In genomic region chr5:132260714-132261615, GRCh38 we compare ENCODE assay signal across 9 cellular contexts. TPM values are rescaled to one million over a fixed set of nuclear protein-coding genes. Genes with fewer than 3 reads are reported as not detected.
DNase-seq lines count a peak whose midpoint lies in the region; ATAC-seq, FAIRE-seq and TF ChIP-seq lines count a peak whose summit lies in the region.
"Had no signal": no experiment of that assay in that cellular context is flagged by ENCODE, and none has a peak within 500 bp of the region (broad histone marks: within the 10 kb centered on the region; RNA-seq: fewer than 3 reads in every experiment).

No MANE protein-coding gene starts in this region.

- 9% methylated on average over 6 of the region's 6 CpGs for WGBS in GM12878 (ENCODE audit: insufficient coverage, insufficient replicate concordance, low lambda C conversion rate, missing lambda C conversion rate)

- peaks cover 2 to 7% of the 10 kb centered on the region in 2 experiments for H3K27me3 ChIP-seq in GM12878 (replicated peaks in 1 of 2; ENCODE audit: control insufficient read depth in 2 of 2, insufficient read depth in 2 of 2, low read length in 1 of 2)

- H3K9me3 Mint-ChIP-seq in stimulated activated naive B cell treated with anti-CD40 and anti-IgM and Interleukin-4, amounts not matched to agents 10 μg/mL and 1 μg/mL and 100 μg/mL, for 72 hours: no peaks in the 10 kb centered on the region

- CTCF ChIA-PET in GM12878 (lab: Yijun Ruan, JAX): interaction anchor here (0.9 to 11.6 kb wide), 6 partner anchors 10 to 71 kb away, joined by 3 to 117 read pairs (median 5); partner anchors contain the start of gene SLC22A4

- H3K36me3 Mint-ChIP-seq in stimulated activated naive B cell treated with anti-CD40 and anti-IgM and Interleukin-4, amounts not matched to agents 10 μg/mL and 1 μg/mL and 100 μg/mL, for 72 hours: no peaks in the 10 kb centered on the region

- H3K4me1 ChIP-seq in GM12878 (ENCODE audit: control insufficient read depth, insufficient read depth, low read length): peaks cover 6% of the 10 kb centered on the region; the same call in 1 of the 2 replicates

- H3K27me3 Mint-ChIP-seq in stimulated activated naive B cell treated with anti-CD40 and anti-IgM and Interleukin-4, amounts not matched to agents 10 μg/mL and 1 μg/mL and 100 μg/mL, for 72 hours: peaks cover 18 to 32% of the 10 kb centered on the region in 2 donors

- SMC1A ChIA-PET in GM12878 (lab: Charles Lee; ENCODE audit: uncharacterized antibody, unreplicated experiment): interaction anchor here (1.2 to 2.7 kb wide), 5 partner anchors 8 to 83 kb away, joined by 3 to 18 read pairs (median 6); no protein-coding TSS in a partner anchor

- H3K4me3 ChIP-seq in GM12878: no peak overlapping the region
- H3K4me3 ChIP-seq: upper lobe of left lung had no signal

- no peak for FAIRE-seq in GM12878 (lab: Jason Lieb, UNC)

- no peak for TF ChIP-seq CTCF in GM12878 (IDR thresholded peaks at IDR 0.05 in 2 of 3, conservative IDR thresholded peaks at IDR 0.05 in 1 of 3; ENCODE audit: control insufficient read depth in 2 of 3, extremely low read depth in 1 of 3, insufficient read depth in 1 of 3, low read depth in 3 of 3, low read length in 3 of 3)

- TF ChIP-seq POLR2A in GM12878 (IDR thresholded peaks at IDR 0.05; ENCODE audit: low read depth, low read length): no peak

- no TSS peak for BruUV-seq in GM12878 (replicated peaks; lab: Mats Ljungman, UMichigan)

- no peaks in the 10 kb centered on the region for H4K20me1 ChIP-seq in GM12878 (ENCODE audit: control insufficient read depth, insufficient read depth)

- no peak for TF ChIP-seq RAD21 in GM12878 (IDR thresholded peaks at IDR 0.05; ENCODE audit: insufficient read depth, low read depth, low read length)

- H3K27ac Mint-ChIP-seq in stimulated activated naive B cell treated with anti-CD40 and anti-IgM and Interleukin-4, amounts not matched to agents 10 μg/mL and 1 μg/mL and 100 μg/mL, for 72 hours: no peak overlapping the region

- no peak overlapping the region for H3K4me3 Mint-ChIP-seq in stimulated activated naive B cell treated with anti-CD40 and anti-IgM and Interleukin-4, amounts not matched to agents 10 μg/mL and 1 μg/mL and 100 μg/mL, for 72 hours

- H3K27ac ChIP-seq in GM12878 (ENCODE audit: control insufficient read depth, insufficient read depth): no peak overlapping the region

- RAD21 ChIA-PET in GM12878 (lab: Charles Lee; ENCODE audit: unreplicated experiment): interaction anchor here (0.6 to 4.8 kb wide), 6 partner anchors 8 to 198 kb away, joined by 3 to 35 read pairs (median 4); partner anchors contain the start of gene SLC22A4

- no peak overlapping the region for H3K4me2 ChIP-seq in GM12878 (ENCODE audit: control insufficient read depth, insufficient read depth)

- intact Hi-C loops in GM12878 (cut with micrococcal nuclease; ENCODE audit: unreplicated experiment): no loop called here

- no peak overlapping the region for H3K9ac ChIP-seq in GM12878 (ENCODE audit: control insufficient read depth, insufficient read depth, low read length)

- in situ Hi-C loops in GM12878 (cut with MboI): no loop called here

- H3K79me2 ChIP-seq in GM12878 (ENCODE audit: control insufficient read depth, insufficient read depth, low read length): no peaks in the 10 kb centered on the region

- peak; percentile 31 to 46 for DNase-seq in activated CD4-positive, alpha-beta T cell treated with anti-CD3 and anti-CD28 coated beads for 4 hours
- no peak for DNase-seq in activated CD4-positive, alpha-beta T cell treated with anti-CD3 and anti-CD28 coated beads for 1 hour
- DNase-seq in MV-4-11 (lab: John Stamatoyannopoulos, UW) (peak; percentile 14), GM12878 (ENCODE audit: low read depth, low spot score) (peak; percentile 61), lung microvascular endothelial cell (ENCODE audit: low read depth in 2 of 2) (peak; percentile 38 to 91), NCI-H446 treated with DMSO at 0.1 percent for 48 hours (lab: John Stamatoyannopoulos, UW) (no peak)
- peak; percentile 23 for DNase-seq in stimulated activated naive B cell treated with anti-CD40 and anti-IgM and Interleukin-4, amounts not matched to agents 10 μg/mL and 1 μg/mL and 100 μg/mL, for 72 hours

- no peak for TF ChIP-seq EP300 in GM12878 (IDR thresholded peaks at IDR 0.05; ENCODE audit: borderline replicate concordance in 1 of 2, control insufficient read depth in 1 of 2, low read depth in 2 of 2, low read length in 2 of 2)

- peak; percentile 73 for ATAC-seq in GM12878
- peak; percentile 60 to 67 for ATAC-seq in stimulated activated naive B cell treated with anti-CD40 and anti-IgM and Interleukin-4, amounts not matched to agents 10 μg/mL and 1 μg/mL and 100 μg/mL, for 72 hours (replicated peaks)
- no peak for ATAC-seq in HG03439 (IDR thresholded peaks at IDR 0.05; ENCODE audit: unreplicated experiment)

- POLR2A ChIA-PET in GM12878 (lab: Charles Lee): interaction anchor here (1.0 to 3.7 kb wide), 7 partner anchors 9 to 235 kb away, joined by 3 to 18 read pairs (median 4); partner anchors contain the start of gene SLC22A4

- no peaks in the 10 kb centered on the region for H3K36me3 ChIP-seq in GM12878 (ENCODE audit: control insufficient read depth in 2 of 2, insufficient read depth in 2 of 2, low read length in 1 of 2)
- H3K36me3 ChIP-seq: upper lobe of left lung had no signal

- peaks cover 15 to 32% of the 10 kb centered on the region in 2 donors for H3K4me1 Mint-ChIP-seq in stimulated activated naive B cell treated with anti-CD40 and anti-IgM and Interleukin-4, amounts not matched to agents 10 μg/mL and 1 μg/mL and 100 μg/mL, for 72 hours

- H2AFZ ChIP-seq in GM12878 (ENCODE audit: control insufficient read depth, low read depth, low read length): no peak overlapping the region

- no peaks in the 10 kb centered on the region for H3K9me3 ChIP-seq in GM12878 (replicated peaks; ENCODE audit: control insufficient read depth, insufficient read depth, low read length)
- H3K9me3 ChIP-seq: upper lobe of left lung had no signal

RNA-seq across cellular contexts. Expression of gene PDLIM4, which starts 3.5 kb away (rescaled TPM):
- total RNA-seq in GM12878 (2013; cell fraction: nucleolus; rRNA removed): 5.2 and 5.4 TPM in 2 replicates
- total RNA-seq in GM12878 (2014; rRNA removed) (0.22 and 0.62 TPM in 2 replicates), GM12878 (2014; rRNA removed; fragmentation: Illumina TruSeq; extraction: Trizol) (0.18 TPM in 1 of 2 replicates, not detected in the other), GM12878 (2021) (0.24 and 0.36 TPM in 2 replicates), lung microvascular endothelial cell (18.3 and 24.6 TPM in 2 replicates)
- polyA plus RNA-seq in GM12878 (2011; ENCODE audit: low read depth): not detected
- polyA plus RNA-seq in GM12878 (2011; rRNA removed) (0.69 and 1.7 TPM in 2 replicates), GM12878 (2014; fragmentation: Illumina TruSeq; extraction: Trizol) (not detected in 2 replicates), GM12878 (2014; fragmentation: Nextera tagmentation; extraction: Ambion mirVana) (not detected), GM12878 (2014; rRNA removed) (0.13 and 0.51 TPM in 2 replicates), GM12878 (2016; fragmentation: Nextera tagmentation; extraction: Ambion mirVana) (under 1 TPM; 0.39 to 0.86 TPM)
- polyA plus RNA-seq in GM12878 (2011; cell fraction: cytosol; rRNA removed): 3.7 TPM in 2 replicates
- 9.9 and 11.1 TPM in 2 replicates for polyA plus RNA-seq in GM12878 (2011; cell fraction: nucleus; rRNA removed)
- 0.73 and 1.2 TPM in 2 replicates for polyA plus RNA-seq in GM12878 (2012)
- polyA minus RNA-seq in GM12878 (2011; rRNA and poly(A)+ RNA removed): 0.80 and 1.6 TPM in 2 replicates
- 0.94 and 1.9 TPM in 2 replicates for polyA minus RNA-seq in GM12878 (2011; cell fraction: cytosol; rRNA and poly(A)+ RNA removed)
- polyA minus RNA-seq in GM12878 (2011; cell fraction: nucleus; rRNA and poly(A)+ RNA removed): 2.5 and 2.8 TPM in 2 replicates

RNA-seq across cellular contexts. Expression of gene SLC22A4, which starts 33.2 kb away (rescaled TPM):
- total RNA-seq in GM12878 (2013; cell fraction: nucleolus; rRNA removed): 0.44 TPM in 1 of 2 replicates, not detected in the other
- total RNA-seq in GM12878 (2014; rRNA removed): 0.11 and 0.27 TPM in 2 replicates
- total RNA-seq in GM12878 (2014; rRNA removed; fragmentation: Illumina TruSeq; extraction: Trizol): 0.09 TPM in 1 of 2 replicates, not detected in the other
- 0.13 and 0.21 TPM in 2 replicates for total RNA-seq in GM12878 (2021)
- not detected for polyA plus RNA-seq in GM12878 (2011; ENCODE audit: low read depth)
- 0.06 and 0.10 TPM in 2 replicates for polyA plus RNA-seq in GM12878 (2011; rRNA removed)
- polyA plus RNA-seq in GM12878 (2011; cell fraction: cytosol; rRNA removed): 0.04 and 0.08 TPM in 2 replicates
- polyA plus RNA-seq in GM12878 (2011; cell fraction: nucleus; rRNA removed): 0.29 and 0.39 TPM in 2 replicates
- polyA plus RNA-seq in GM12878 (2012): 0.06 TPM in 1 of 2 replicates, not detected in the other
- 0.04 and 0.17 TPM in 2 replicates for polyA plus RNA-seq in GM12878 (2014; fragmentation: Illumina TruSeq; extraction: Trizol)
- under 1 TPM in 1 of 2 experiments, not detected in 1; 0.05 TPM for polyA plus RNA-seq in GM12878 (2014; fragmentation: Nextera tagmentation; extraction: Ambion mirVana)
- polyA plus RNA-seq in GM12878 (2014; rRNA removed): 0.04 and 0.61 TPM in 2 replicates
- polyA plus RNA-seq in GM12878 (2016; fragmentation: Nextera tagmentation; extraction: Ambion mirVana): under 1 TPM in 1 of 2 experiments, not detected in 1; 0.32 TPM
- polyA minus RNA-seq in GM12878 (2011; rRNA and poly(A)+ RNA removed): 0.29 TPM in 1 of 2 replicates, not detected in the other
- 0.83 TPM in 1 of 2 replicates, not detected in the other for polyA minus RNA-seq in GM12878 (2011; cell fraction: cytosol; rRNA and poly(A)+ RNA removed)
- polyA minus RNA-seq in GM12878 (2011; cell fraction: nucleus; rRNA and poly(A)+ RNA removed): 0.48 and 0.77 TPM in 2 replicates
- 2.4 and 4.4 TPM in 2 replicates for total RNA-seq in lung microvascular endothelial cell

RNA-seq across cellular contexts. Expression of gene P4HA2, which starts 33.3 kb away (rescaled TPM):
- total RNA-seq in GM12878 (2013; cell fraction: nucleolus; rRNA removed): 72.1 and 75.2 TPM in 2 replicates
- total RNA-seq in GM12878 (2014; rRNA removed) (6.9 and 7.7 TPM in 2 replicates), GM12878 (2014; rRNA removed; fragmentation: Illumina TruSeq; extraction: Trizol) (5.4 and 6.2 TPM in 2 replicates), GM12878 (2021) (7.3 and 7.9 TPM in 2 replicates), lung microvascular endothelial cell (35.1 and 36.8 TPM in 2 replicates)
- 12.8 TPM for polyA plus RNA-seq in GM12878 (2011; ENCODE audit: low read depth)
- polyA plus RNA-seq in GM12878 (2011; rRNA removed) (7.2 and 7.6 TPM in 2 replicates), GM12878 (2014; fragmentation: Illumina TruSeq; extraction: Trizol) (4.9 and 6.0 TPM in 2 replicates), GM12878 (2014; fragmentation: Nextera tagmentation; extraction: Ambion mirVana) (10 to 100 TPM in 1 of 2 experiments, 1 to 10 TPM in 1; 9.1 to 10.6 TPM), GM12878 (2014; rRNA removed) (4.7 and 5.7 TPM in 2 replicates), GM12878 (2016; fragmentation: Nextera tagmentation; extraction: Ambion mirVana) (10 to 100 TPM in 1 of 2 experiments, 1 to 10 TPM in 1; 7.4 to 10.9 TPM)
- 7.4 and 8.9 TPM in 2 replicates for polyA plus RNA-seq in GM12878 (2011; cell fraction: cytosol; rRNA removed)
- 7.2 and 16.1 TPM in 2 replicates for polyA plus RNA-seq in GM12878 (2011; cell fraction: nucleus; rRNA removed)
- polyA plus RNA-seq in GM12878 (2012): 11.7 and 12.9 TPM in 2 replicates
- 9.7 and 11.3 TPM in 2 replicates for polyA minus RNA-seq in GM12878 (2011; rRNA and poly(A)+ RNA removed)
- polyA minus RNA-seq in GM12878 (2011; cell fraction: cytosol; rRNA and poly(A)+ RNA removed): 2.1 and 2.3 TPM in 2 replicates
- polyA minus RNA-seq in GM12878 (2011; cell fraction: nucleus; rRNA and poly(A)+ RNA removed): 2.5 and 4.0 TPM in 2 replicates

Comparison
In these comparisons a context has a peak if more than half of its experiments do, and no peak if none do; other contexts are left out.
1. DNase-seq: peak in activated CD4-positive, alpha-beta T cell treated with anti-CD3 and anti-CD28 coated beads for 4 hours (2 of 2), MV-4-11 (single experiment), GM12878 (single experiment), lung microvascular endothelial cell (2 of 2) and stimulated activated naive B cell treated with anti-CD40 and anti-IgM and Interleukin-4, amounts not matched to agents 10 μg/mL and 1 μg/mL and 100 μg/mL, for 72 hours (single experiment); none in activated CD4-positive, alpha-beta T cell treated with anti-CD3 and anti-CD28 coated beads for 1 hour (single experiment) and NCI-H446 treated with DMSO at 0.1 percent for 48 hours (single experiment).